Comparison of ENCODE assay signal across 23 cellular contexts in genomic region chr14:92584221-92584620, GRCh38.
DNase-seq lines count a peak whose midpoint lies in the region; ATAC-seq and TF ChIP-seq lines count a peak whose summit lies in the region.
"Had no signal": no experiment of that assay in that cellular context is flagged by ENCODE, and none has a peak within 500 bp of the region (broad histone marks: within the 10 kb centered on the region; RNA-seq: fewer than 3 reads in every experiment).

No MANE protein-coding gene starts in this region.

- no peak for TF ChIP-seq EP300 in upper lobe of left lung (IDR thresholded peaks at IDR 0.05)

- H3K4me1 Mint-ChIP-seq in activated naive CD4-positive, alpha-beta T cell treated with anti-CD3 and anti-CD28 coated beads, Interleukin-2, amount 50 U/mL, for 24 hours, result peaks cover 92% of the 10 kb centered on the region
- H3K4me1 Mint-ChIP-seq in T-helper 17 cell, result peaks cover 47% of the 10 kb centered on the region
- H3K4me1 Mint-ChIP-seq in activated T-cell treated with anti-CD3 and anti-CD28 coated beads, Interleukin-2, amount 50 U/mL, for 24 hours (ENCODE audit: low read depth), result peaks cover 88% of the 10 kb centered on the region
- H3K4me1 Mint-ChIP-seq: neural crest cell had no signal

- no peaks in the 10 kb centered on the region for H3K27me3 ChIP-seq in upper lobe of left lung
- H3K27me3 ChIP-seq: esophagus squamous epithelium, vagina had no signal

- H3K9me3 Mint-ChIP-seq in activated naive CD4-positive, alpha-beta T cell treated with anti-CD3 and anti-CD28 coated beads, Interleukin-2, amount 50 U/mL, for 24 hours, result peaks cover 8% of the 10 kb centered on the region
- H3K9me3 Mint-ChIP-seq in activated T-cell treated with anti-CD3 and anti-CD28 coated beads, Interleukin-2, amount 50 U/mL, for 24 hours, result peaks cover 2% of the 10 kb centered on the region
- H3K9me3 Mint-ChIP-seq: HFFc6, neural crest cell had no signal

- TF ChIP-seq POLR2A in upper lobe of left lung (IDR thresholded peaks at IDR 0.05), result no peak

- no peak for TF ChIP-seq CTCF in upper lobe of left lung (IDR thresholded peaks at IDR 0.05)

- no peak overlapping the region for H3K4me3 Mint-ChIP-seq in activated naive CD4-positive, alpha-beta T cell treated with anti-CD3 and anti-CD28 coated beads, Interleukin-2, amount 50 U/mL, for 24 hours
- H3K4me3 Mint-ChIP-seq in T-helper 17 cell, result no peak overlapping the region
- no peak overlapping the region for H3K4me3 Mint-ChIP-seq in activated T-cell treated with anti-CD3 and anti-CD28 coated beads, Interleukin-2, amount 50 U/mL, for 24 hours
- H3K4me3 Mint-ChIP-seq: HFFc6, mesothelial cell of epicardium, neural crest cell had no signal

- ATAC-seq in T-helper 17 cell (no peak), upper lobe of left lung (ENCODE audit: low FRiP score in 2 of 2) (no peak)
- ATAC-seq: left cardiac atrium had no signal

- 96 to 100% methylated on average over 3 of the region's 3 CpGs for WGBS in upper lobe of left lung, 2 donors

- peak overlapping the region in 3 of 4 donors; percentile 23 to 39 (median 37) for H3K27ac ChIP-seq in upper lobe of left lung
- H3K27ac ChIP-seq: esophagus squamous epithelium, prostate gland had no signal

- no peak for DNase-seq in activated naive CD4-positive, alpha-beta T cell treated with Interleukin-2 at 50 U/mL for 16 hours
- DNase-seq in T-helper 17 cell (no peak), islet precursor cell (peak; percentile 43), upper lobe of left lung (no peak), AG08396 (ENCODE audit: low spot score) (no peak), NOMO-1 treated with DMSO at 0.1 percent for 48 hours (lab: John Stamatoyannopoulos, UW; ENCODE audit: unreplicated experiment) (no peak)
- no peak for DNase-seq in activated T-cell treated with anti-CD3 and anti-CD28 coated beads, Interleukin-2, amount 50 U/mL, for 24 hours
- DNase-seq: ACHN; amniotic stem cell; DND-41; esophagus squamous epithelium; HFFc6; Kasumi-1; left cardiac atrium; NCI-H1105; NCI-H2081 treated with DMSO at 0.1 percent for 48 hours; stimulated activated CD4-positive, alpha-beta T cell treated with anti-CD3 and anti-CD28 coated beads, Interleukin-4, amount 100 ng/mL, for 1 hour had no signal

- peaks cover 6% of the 10 kb centered on the region for H3K36me3 Mint-ChIP-seq in activated naive CD4-positive, alpha-beta T cell treated with anti-CD3 and anti-CD28 coated beads, Interleukin-2, amount 50 U/mL, for 24 hours
- no peaks in the 10 kb centered on the region for H3K36me3 Mint-ChIP-seq in T-helper 17 cell (ENCODE audit: low read depth)
- peaks cover 54% of the 10 kb centered on the region for H3K36me3 Mint-ChIP-seq in activated T-cell treated with anti-CD3 and anti-CD28 coated beads, Interleukin-2, amount 50 U/mL, for 24 hours (ENCODE audit: low read depth)

- H3K36me3 ChIP-seq in upper lobe of left lung, result peaks cover 3 to 19% (median 14%) of the 10 kb centered on the region in 4 donors
- H3K36me3 ChIP-seq: prostate gland had no signal

- H3K27me3 Mint-ChIP-seq in activated naive CD4-positive, alpha-beta T cell treated with anti-CD3 and anti-CD28 coated beads, Interleukin-2, amount 50 U/mL, for 24 hours, result no peaks in the 10 kb centered on the region
- no peaks in the 10 kb centered on the region for H3K27me3 Mint-ChIP-seq in T-helper 17 cell
- H3K27me3 Mint-ChIP-seq in activated T-cell treated with anti-CD3 and anti-CD28 coated beads, Interleukin-2, amount 50 U/mL, for 24 hours, result peaks cover 2% of the 10 kb centered on the region

- no peak overlapping the region for H3K4me3 ChIP-seq in upper lobe of left lung
- H3K4me3 ChIP-seq: esophagus squamous epithelium, prostate gland, skin epidermis, vagina had no signal

- no peaks in the 10 kb centered on the region for H3K9me3 ChIP-seq in T-helper 17 cell (ENCODE audit: control insufficient read depth, low read length, poor library complexity, severe bottlenecking)
- H3K9me3 ChIP-seq in upper lobe of left lung, result no peaks in the 10 kb centered on the region
- H3K9me3 ChIP-seq: esophagus squamous epithelium, prostate gland, vagina had no signal

- H3K4me1 ChIP-seq in upper lobe of left lung, result peaks cover 22 to 40% (median 24%) of the 10 kb centered on the region in 4 donors
- H3K4me1 ChIP-seq: prostate gland had no signal

- peak overlapping the region; percentile 10 for H3K27ac Mint-ChIP-seq in activated naive CD4-positive, alpha-beta T cell treated with anti-CD3 and anti-CD28 coated beads, Interleukin-2, amount 50 U/mL, for 24 hours
- H3K27ac Mint-ChIP-seq in T-helper 17 cell, result peak overlapping the region; percentile 22
- no peak overlapping the region for H3K27ac Mint-ChIP-seq in activated T-cell treated with anti-CD3 and anti-CD28 coated beads, Interleukin-2, amount 50 U/mL, for 24 hours
- H3K27ac Mint-ChIP-seq: HFFc6, mesothelial cell of epicardium had no signal
